In genomic region chr11:96015911-96016565, GRCh38 we compare ENCODE assay signal across 10 cellular contexts.
DNase-seq lines count a peak whose midpoint lies in the region; TF ChIP-seq lines count a peak whose summit lies in the region.
"Had no signal": no experiment of that assay in that cellular context is flagged by ENCODE, and none has a peak within 500 bp of the region (broad histone marks: within the 10 kb centered on the region; RNA-seq: fewer than 3 reads in every experiment).

No MANE protein-coding gene starts in this region.

- no peaks in the 10 kb centered on the region for H3K36me3 Mint-ChIP-seq in activated naive CD4-positive, alpha-beta T cell treated with anti-CD3 and anti-CD28 coated beads, Interleukin-2, amount 50 U/mL, for 24 hours
- no peaks in the 10 kb centered on the region for H3K36me3 Mint-ChIP-seq in nephron (ENCODE audit: low read depth)

- no peak overlapping the region for H2AFZ ChIP-seq in PC-9

- no peaks in the 10 kb centered on the region for H3K9me3 Mint-ChIP-seq in activated naive CD4-positive, alpha-beta T cell treated with anti-CD3 and anti-CD28 coated beads, Interleukin-2, amount 50 U/mL, for 24 hours
- no peaks in the 10 kb centered on the region for H3K9me3 Mint-ChIP-seq in nephron

- H3K9me3 ChIP-seq in PC-9 (ENCODE audit: insufficient read depth, low read depth) (no peaks in the 10 kb centered on the region), tibial artery (no peaks in the 10 kb centered on the region)
- H3K9me3 ChIP-seq: ovary had no signal

- POLR2A ChIA-PET in PC-9 (lab: Charles Lee; ENCODE audit: unreplicated experiment): interaction anchor here (0.7 kb wide), 1 partner anchor 228 kb away, joined by 4 read pairs; no protein-coding TSS in a partner anchor

- no peak for TF ChIP-seq CTCF in PC-9 (conservative IDR thresholded peaks at IDR 0.05)
- TF ChIP-seq CTCF in nephron (IDR thresholded peaks at IDR 0.05; ENCODE audit: unreplicated experiment in 3 of 3): no peak
- TF ChIP-seq CTCF in tibial artery (IDR thresholded peaks at IDR 0.05): no peak

- DNase-seq in H7 (peak; percentile 18), PC-9 (no peak), posterior vena cava (ENCODE audit: low spot score) (no peak), tibial artery (no peak), ecto neural progenitor cell (ENCODE audit: low spot score) (no peak)
- DNase-seq: brain microvascular endothelial cell, NCI-H1092 treated with DMSO at 0.1 percent for 48 hours, ovary had no signal

- H3K27ac ChIP-seq in PC-9 (peak overlapping the region; percentile 34; the same call in 1 of the 2 replicates), tibial artery (no peak overlapping the region)
- H3K27ac ChIP-seq: brain microvascular endothelial cell, ovary had no signal

- H3K4me1 Mint-ChIP-seq in activated naive CD4-positive, alpha-beta T cell treated with anti-CD3 and anti-CD28 coated beads, Interleukin-2, amount 50 U/mL, for 24 hours: peaks cover 73% of the 10 kb centered on the region
- H3K4me1 Mint-ChIP-seq in nephron: peaks cover 18% of the 10 kb centered on the region

- no peak overlapping the region for H3K4me2 ChIP-seq in PC-9

- H3K4me3 Mint-ChIP-seq in activated naive CD4-positive, alpha-beta T cell treated with anti-CD3 and anti-CD28 coated beads, Interleukin-2, amount 50 U/mL, for 24 hours: no peak overlapping the region
- H3K4me3 Mint-ChIP-seq in nephron: no peak overlapping the region

- H3F3A ChIP-seq in PC-9 (ENCODE audit: insufficient read depth, low read depth): peaks cover 10% of the 10 kb centered on the region; the same call in 1 of the 2 replicates

- H3K9me2 ChIP-seq in PC-9 (ENCODE audit: insufficient read depth): no peaks in the 10 kb centered on the region

- intact Hi-C loops in PC-9 (cut with micrococcal nuclease; ENCODE audit: unreplicated experiment) (no loop called here), posterior vena cava (cut with DNase I) (no loop called here), tibial artery (cut with DNase I; ENCODE audit: low total_unique reads) (no loop called here)

- CTCF ChIA-PET in PC-9 (lab: Charles Lee): no interaction called here

- H3K36me3 ChIP-seq in H7 (replicated peaks; ENCODE audit: control insufficient read depth, insufficient read depth, low read length): no peaks in the 10 kb centered on the region
- H3K36me3 ChIP-seq in PC-9 (ENCODE audit: low read depth): no peaks in the 10 kb centered on the region; the same call in 1 of the 2 replicates
- H3K36me3 ChIP-seq in tibial artery: no peaks in the 10 kb centered on the region
- H3K36me3 ChIP-seq: brain microvascular endothelial cell, ovary had no signal

- peak overlapping the region; percentile 77 for H3K27ac Mint-ChIP-seq in activated naive CD4-positive, alpha-beta T cell treated with anti-CD3 and anti-CD28 coated beads, Interleukin-2, amount 50 U/mL, for 24 hours
- peak overlapping the region; percentile 23 to 79 (median 25) for H3K27ac Mint-ChIP-seq in nephron

- H3K4me1 ChIP-seq in PC-9 (replicated peaks; ENCODE audit: insufficient read depth) (peaks cover 24% of the 10 kb centered on the region), tibial artery (peaks cover 0 to 17% (median 8%) of the 10 kb centered on the region in 4 donors)

- H4K20me1 ChIP-seq in PC-9 (ENCODE audit: insufficient read depth): no peaks in the 10 kb centered on the region

- no TSS peak for BruUV-seq in PC-9 (replicated peaks; lab: Mats Ljungman, UMichigan)

- peaks cover 46% of the 10 kb centered on the region; the same call in 1 of the 2 replicates for H3K79me2 ChIP-seq in PC-9 (ENCODE audit: low read depth)

- H3K27me3 Mint-ChIP-seq in activated naive CD4-positive, alpha-beta T cell treated with anti-CD3 and anti-CD28 coated beads, Interleukin-2, amount 50 U/mL, for 24 hours: no peaks in the 10 kb centered on the region
- H3K27me3 Mint-ChIP-seq in nephron (ENCODE audit: low read depth): no peaks in the 10 kb centered on the region

- H3K4me3 ChIP-seq in H7 (ENCODE audit: insufficient read depth, low read depth, low read length) (no peak overlapping the region), PC-9 (no peak overlapping the region), tibial artery (no peak overlapping the region)
- H3K4me3 ChIP-seq: ovary had no signal

- no peaks in the 10 kb centered on the region for H3K27me3 ChIP-seq in H7 (ENCODE audit: control insufficient read depth, insufficient read depth, low read length)
- H3K27me3 ChIP-seq in PC-9 (ENCODE audit: insufficient read depth, low read depth): no peaks in the 10 kb centered on the region
- H3K27me3 ChIP-seq in tibial artery: no peaks in the 10 kb centered on the region
- H3K27me3 ChIP-seq: brain microvascular endothelial cell, ovary had no signal
